ENCODE assay signal across 21 cellular contexts in the genomic region with DNA sequence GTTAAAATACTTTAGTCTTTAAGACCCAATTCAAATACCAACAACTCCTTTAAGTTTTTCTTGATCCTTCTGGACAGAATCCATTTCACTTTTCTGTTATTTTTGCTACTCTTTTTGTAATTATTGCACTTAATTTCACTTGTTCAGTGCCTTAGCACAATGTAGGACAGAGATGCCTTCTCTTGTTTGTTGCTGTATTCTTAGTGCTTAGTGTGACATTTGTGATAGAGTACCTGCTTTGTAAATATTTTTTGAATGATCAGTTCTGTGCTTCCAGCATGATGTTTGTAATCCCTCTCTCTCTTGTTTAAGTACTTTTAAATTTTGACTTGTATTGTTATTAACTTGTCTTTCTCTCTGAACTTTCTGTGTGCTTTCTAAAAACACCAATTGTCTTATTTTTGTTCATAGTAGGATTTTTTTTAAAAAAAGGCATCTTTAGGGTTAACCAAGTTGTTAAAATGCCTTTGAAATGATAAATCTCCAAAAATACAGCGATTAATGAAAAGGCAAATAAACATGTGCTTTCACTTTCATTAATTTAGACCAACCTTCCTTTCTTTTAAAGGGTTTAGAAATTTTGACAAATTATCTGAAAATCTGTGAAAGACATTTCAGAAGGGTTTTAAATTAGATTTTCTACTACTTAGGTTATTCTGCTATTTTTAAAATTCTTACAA. TPM values are rescaled to one million over a fixed set of nuclear protein-coding genes. Genes with fewer than 3 reads are reported as not detected.
DNase-seq lines count a peak whose midpoint lies in the region; ATAC-seq and TF ChIP-seq lines count a peak whose summit lies in the region.
"Had no signal": no experiment of that assay in that cellular context is flagged by ENCODE, and none has a peak within 500 bp of the region (broad histone marks: within the 10 kb centered on the region; RNA-seq: fewer than 3 reads in every experiment).

No MANE protein-coding gene starts in this region.

- H3K27ac ChIP-seq in breast epithelium = no peak overlapping the region
- H3K27ac ChIP-seq in testis = peak overlapping the region; percentile 63 to 79
- H3K27ac ChIP-seq: RWPE1, VCaP had no signal

- CTCF ChIA-PET in MCF 10A (lab: Yijun Ruan, JAX) = no interaction called here
- CTCF ChIA-PET in activated CD4-positive, alpha-beta memory T cell treated with anti-CD3 and anti-CD28 coated beads, Interleukin-2, amount 10 ng/mL, durations not matched to agents 7 days and 5 days (lab: Charles Lee) = interaction anchor here (1.2 kb wide), 1 partner anchor 13 kb away, joined by 5 read pairs; a partner anchor contains a TSS

- no peak overlapping the region for H3K4me3 Mint-ChIP-seq in MCF 10A (ENCODE audit: unreplicated experiment)
- peak overlapping the region; percentile 64 for H3K4me3 Mint-ChIP-seq in activated CD4-positive, alpha-beta memory T cell treated with anti-CD3 and anti-CD28 coated beads, Interleukin-2, amount 10 ng/mL, durations not matched to agents 7 days and 5 days
- H3K4me3 Mint-ChIP-seq: H9 had no signal

- peak overlapping the region; percentile 3 for H3K27ac Mint-ChIP-seq in MCF 10A (ENCODE audit: low read depth, unreplicated experiment)
- H3K27ac Mint-ChIP-seq in activated CD4-positive, alpha-beta memory T cell treated with anti-CD3 and anti-CD28 coated beads, Interleukin-2, amount 10 ng/mL, durations not matched to agents 7 days and 5 days = peak overlapping the region; percentile 44

- WGBS in testis, 2 donors = 16 to 52% methylated on average over 1 of the region's 1 CpG

- peak overlapping the region in 1 of 3 donors; percentile 21 for H3K4me3 ChIP-seq in breast epithelium
- H3K4me3 ChIP-seq in testis = peak overlapping the region in 1 of 2 donors; percentile 30
- H3K4me3 ChIP-seq: K562, mucosa of descending colon had no signal

- no peak for TF ChIP-seq CTCF in MCF 10A (IDR thresholded peaks at IDR 0.05; ENCODE audit: unreplicated experiment)
- TF ChIP-seq CTCF in breast epithelium (IDR thresholded peaks at IDR 0.05) = no peak
- no peak for TF ChIP-seq CTCF in testis (IDR thresholded peaks at IDR 0.05)

- TF ChIP-seq POLR2A in breast epithelium (IDR thresholded peaks at IDR 0.05) (no peak), testis (IDR thresholded peaks at IDR 0.05) (no peak)

- DNase-seq in MCF 10A (ENCODE audit: unreplicated experiment) (no peak), breast epithelium (ENCODE audit: low spot score in 2 of 2) (no peak), left lobe of liver (ENCODE audit: low spot score) (no peak), testis (no peak), NCI-H526 (lab: John Stamatoyannopoulos, UW) (no peak), NCI-H748 (lab: John Stamatoyannopoulos, UW; ENCODE audit: unreplicated experiment) (no peak)
- DNase-seq in activated CD4-positive, alpha-beta memory T cell treated with anti-CD3 and anti-CD28 coated beads, Interleukin-2, amount 10 ng/mL, durations not matched to agents 7 days and 5 days = no peak
- DNase-seq: activated effector memory CD4-positive, alpha-beta T cell treated with anti-CD3 and anti-CD28 coated beads, Interleukin-2, amount 50 U/mL, for 16 hours; COR-L47; H9; left colon; mucosa of descending colon; NCI-H2029 treated with DMSO at 0.1 percent for 48 hours; NCI-H446 treated with DMSO at 0.1 percent for 48 hours; nucleus accumbens; stimulated activated CD4-positive, alpha-beta T cell treated with anti-CD3 and anti-CD28 coated beads, Interleukin-2, amount 100 ng/mL, for 48 hours; SW 1271 had no signal

- peaks cover 49% of the 10 kb centered on the region for H3K36me3 Mint-ChIP-seq in MCF 10A (ENCODE audit: insufficient read depth, unreplicated experiment)
- peaks cover 50% of the 10 kb centered on the region for H3K36me3 Mint-ChIP-seq in activated CD4-positive, alpha-beta memory T cell treated with anti-CD3 and anti-CD28 coated beads, Interleukin-2, amount 10 ng/mL, durations not matched to agents 7 days and 5 days (ENCODE audit: low read depth)

- H3K9me3 Mint-ChIP-seq in MCF 10A (ENCODE audit: unreplicated experiment) = no peaks in the 10 kb centered on the region
- no peaks in the 10 kb centered on the region for H3K9me3 Mint-ChIP-seq in activated CD4-positive, alpha-beta memory T cell treated with anti-CD3 and anti-CD28 coated beads, Interleukin-2, amount 10 ng/mL, durations not matched to agents 7 days and 5 days
- H3K9me3 Mint-ChIP-seq: H9 had no signal

- intact Hi-C loops in MCF 10A (cut with micrococcal nuclease) = no loop called here
- intact Hi-C loops in breast epithelium (cut with DNase I; ENCODE audit: low total_unique reads) = no loop called here
- intact Hi-C loops in testis (cut with DNase I; ENCODE audit: low total_unique reads) = no loop called here

- H3K4me1 ChIP-seq in breast epithelium (no peaks in the 10 kb centered on the region), testis (peaks cover 17% of the 10 kb centered on the region)

- H3K27me3 ChIP-seq in breast epithelium (no peaks in the 10 kb centered on the region), testis (no peaks in the 10 kb centered on the region)

- no TSS peak for BruUV-seq in MCF 10A (replicated peaks; lab: Mats Ljungman, UMichigan)

- peaks cover 6% of the 10 kb centered on the region for H3K4me1 Mint-ChIP-seq in MCF 10A (ENCODE audit: insufficient read depth, unreplicated experiment)
- H3K4me1 Mint-ChIP-seq in activated CD4-positive, alpha-beta memory T cell treated with anti-CD3 and anti-CD28 coated beads, Interleukin-2, amount 10 ng/mL, durations not matched to agents 7 days and 5 days = peaks cover 25% of the 10 kb centered on the region
- H3K4me1 Mint-ChIP-seq: H9 had no signal

- H3K27me3 Mint-ChIP-seq in MCF 10A (ENCODE audit: insufficient read depth, unreplicated experiment) = no peaks in the 10 kb centered on the region
- H3K27me3 Mint-ChIP-seq in activated CD4-positive, alpha-beta memory T cell treated with anti-CD3 and anti-CD28 coated beads, Interleukin-2, amount 10 ng/mL, durations not matched to agents 7 days and 5 days = no peaks in the 10 kb centered on the region

- ATAC-seq in left lobe of liver = peak; percentile 42
- ATAC-seq in HG03039 (IDR thresholded peaks at IDR 0.05; ENCODE audit: unreplicated experiment) = no peak
- ATAC-seq: K562, left colon, mucosa of descending colon had no signal

- H3K9me3 ChIP-seq in breast epithelium = no peaks in the 10 kb centered on the region
- H3K9me3 ChIP-seq in testis = no peaks in the 10 kb centered on the region
- H3K9me3 ChIP-seq: mucosa of descending colon had no signal

- H3K36me3 ChIP-seq in breast epithelium (no peaks in the 10 kb centered on the region), testis (ENCODE audit: low read depth, missing control alignments) (no peaks in the 10 kb centered on the region)

- POLR2A ChIA-PET in MCF 10A (lab: Yijun Ruan, JAX) = interaction anchor here (0.9 to 1.5 kb wide), 3 partner anchors 11 to 784 kb away, joined by 3 to 5 read pairs (median 4); a partner anchor contains a TSS
- POLR2A ChIA-PET in activated CD4-positive, alpha-beta memory T cell treated with anti-CD3 and anti-CD28 coated beads, Interleukin-2, amount 10 ng/mL, durations not matched to agents 7 days and 5 days (lab: Charles Lee) = interaction anchor here (4.9 kb wide), 1 partner anchor 12 kb away, joined by 47 read pairs; a partner anchor contains a TSS

RNA-seq across cellular contexts. Expression of a gene that starts 11.9 kb away (rescaled TPM):
- total RNA-seq in MCF 10A (2022) (21.1 and 25.3 TPM in 2 replicates), breast epithelium (10 to 100 TPM; 15.1 to 24.1 (median 17.3) TPM), left lobe of liver (9.0 TPM), testis (10 to 100 TPM; 30.0 to 33.0 TPM)
- 10 to 100 TPM; 18.8 to 21.1 TPM for total RNA-seq in activated CD4-positive, alpha-beta memory T cell treated with anti-CD3 and anti-CD28 coated beads, Interleukin-2, amount 10 ng/mL, durations not matched to agents 7 days and 5 days
- 37.2 TPM for polyA plus RNA-seq in testis (ENCODE audit: insufficient read depth, low read depth, low replicate concordance)

Comparison
In these comparisons a context has a peak if more than half of its experiments do, and no peak if none do; other contexts are left out.
1. H3K27ac ChIP-seq: peak in testis (2 of 2); none in breast epithelium (0 of 2).